ENCODE assay signal across 8 cellular contexts in the genomic region with DNA sequence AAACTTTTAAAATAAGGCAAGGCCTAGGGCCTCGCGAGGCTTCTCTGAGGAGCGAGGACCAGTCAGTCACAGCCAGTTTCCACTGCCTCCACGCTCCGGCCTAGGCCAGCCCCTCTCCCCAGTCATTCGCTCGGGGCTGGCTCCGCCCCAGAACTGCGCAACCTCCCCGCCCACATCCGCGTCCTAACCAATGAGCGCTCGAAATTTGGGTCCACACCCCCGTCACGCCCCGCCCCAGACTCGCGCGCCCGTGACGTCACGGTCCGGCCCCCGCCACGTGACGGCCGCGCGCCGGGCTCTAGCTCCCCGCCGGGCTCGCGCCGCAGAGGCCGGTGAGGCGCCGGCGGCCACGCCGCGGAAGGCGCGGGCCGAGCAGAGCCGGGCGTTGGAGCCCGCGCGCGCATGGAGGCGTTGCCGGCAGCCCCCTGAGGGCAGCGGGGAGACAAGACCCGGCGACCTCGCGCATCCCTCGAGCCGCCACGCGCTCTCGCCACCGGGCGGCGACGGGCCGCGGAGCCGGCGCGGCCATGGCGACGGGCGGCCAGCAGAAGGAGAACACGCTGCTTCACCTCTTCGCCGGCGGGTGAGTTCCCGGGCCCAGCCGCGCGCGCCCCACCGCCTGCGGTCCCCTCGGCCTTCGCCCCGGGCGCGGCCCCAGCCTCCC. TPM values are rescaled to one million over a fixed set of nuclear protein-coding genes. Genes with fewer than 3 reads are reported as not detected.
A peak's percentile ranks its signal among the peaks of the same experiment; 100 is the strongest.
DNase-seq lines count a peak whose midpoint lies in the region; ATAC-seq and TF ChIP-seq lines count a peak whose summit lies in the region.

A gene with protein sequence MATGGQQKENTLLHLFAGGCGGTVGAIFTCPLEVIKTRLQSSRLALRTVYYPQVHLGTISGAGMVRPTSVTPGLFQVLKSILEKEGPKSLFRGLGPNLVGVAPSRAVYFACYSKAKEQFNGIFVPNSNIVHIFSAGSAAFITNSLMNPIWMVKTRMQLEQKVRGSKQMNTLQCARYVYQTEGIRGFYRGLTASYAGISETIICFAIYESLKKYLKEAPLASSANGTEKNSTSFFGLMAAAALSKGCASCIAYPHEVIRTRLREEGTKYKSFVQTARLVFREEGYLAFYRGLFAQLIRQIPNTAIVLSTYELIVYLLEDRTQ (plus strand): TSS at position 301 of the 664 bp plus-strand sequence. CDS start 227 bp downstream, at position 528.

- H3K9me3 ChIP-seq in CD4-positive, alpha-beta memory T cell (ENCODE audit: control insufficient read depth in 1 of 2, low read length in 2 of 2): no peaks in the 10 kb centered on the region
- H3K9me3 ChIP-seq in ectodermal cell (ENCODE audit: control insufficient read depth, low read length) (no peaks in the 10 kb centered on the region), lower lobe of right lung (no peaks in the 10 kb centered on the region)

- peak; percentile 91 to 97 (median 94) for DNase-seq in CD4-positive, alpha-beta memory T cell
- DNase-seq in HK-2 (ENCODE audit: unreplicated experiment) (peak; percentile 99), NCI-H82 treated with DMSO at 0.1 percent for 48 hours (lab: John Stamatoyannopoulos, UW; ENCODE audit: unreplicated experiment) (peak; percentile 95), lower lobe of right lung (peak; percentile 96)
- DNase-seq in activated CD8-positive, alpha-beta T cell treated with anti-CD3 and anti-CD28 coated beads for 36 hours: peak; percentile 98
- DNase-seq in stimulated activated CD4-positive, alpha-beta T cell treated with anti-CD3 and anti-CD28 coated beads, TNF-alpha, amount 100 ng/mL, for 1 hour (ENCODE audit: low read depth in 3 of 3, low spot score in 1 of 3): peak; percentile 90 to 99 (median 94)

- ATAC-seq in GM19455 (IDR thresholded peaks at IDR 0.05; ENCODE audit: unreplicated experiment) (peak; percentile 90), lower lobe of right lung (peak; percentile 98 to 100)
- peak; percentile 98 for ATAC-seq in activated CD8-positive, alpha-beta T cell treated with anti-CD3 and anti-CD28 coated beads for 36 hours

- no peaks in the 10 kb centered on the region for H3K9me3 Mint-ChIP-seq in CD4-positive, alpha-beta memory T cell
- no peaks in the 10 kb centered on the region for H3K9me3 Mint-ChIP-seq in activated CD8-positive, alpha-beta T cell treated with anti-CD3 and anti-CD28 coated beads for 36 hours

- peaks cover 17 to 39% (median 26%) of the 10 kb centered on the region in 4 donors for H3K4me1 Mint-ChIP-seq in CD4-positive, alpha-beta memory T cell
- H3K4me1 Mint-ChIP-seq in activated CD8-positive, alpha-beta T cell treated with anti-CD3 and anti-CD28 coated beads for 36 hours (ENCODE audit: low read depth): peaks cover 37% of the 10 kb centered on the region

- H3K27me3 Mint-ChIP-seq in CD4-positive, alpha-beta memory T cell: no peaks in the 10 kb centered on the region
- no peaks in the 10 kb centered on the region for H3K27me3 Mint-ChIP-seq in activated CD8-positive, alpha-beta T cell treated with anti-CD3 and anti-CD28 coated beads for 36 hours

- intact Hi-C loops in CD4-positive, alpha-beta memory T cell (cut with micrococcal nuclease): loop anchor here (1.0 kb wide), 1 partner anchor 49 kb away; a partner anchor contains a TSS
- intact Hi-C loops in activated CD8-positive, alpha-beta T cell treated with anti-CD3 and anti-CD28 coated beads for 36 hours (cut with micrococcal nuclease): no loop called here
- intact Hi-C loops in lower lobe of right lung (cut with DNase I): no loop called here

- H3K27me3 ChIP-seq in CD4-positive, alpha-beta memory T cell (ENCODE audit: insufficient read depth, low read length): no peaks in the 10 kb centered on the region
- H3K27me3 ChIP-seq in ectodermal cell (ENCODE audit: control insufficient read depth, insufficient read depth, low read length, poor library complexity, severe bottlenecking) (no peaks in the 10 kb centered on the region), lower lobe of right lung (ENCODE audit: low read depth) (no peaks in the 10 kb centered on the region)

- POLR2A ChIA-PET in CD4-positive, alpha-beta memory T cell (lab: Charles Lee; ENCODE audit: partially characterized antibody): interaction anchor here (0.7 to 0.9 kb wide), 2 partner anchors 20 to 335 kb away, joined by 3 to 4 read pairs; no protein-coding TSS in a partner anchor
- POLR2A ChIA-PET in activated CD8-positive, alpha-beta T cell treated with anti-CD3 and anti-CD28 coated beads for 36 hours (lab: Charles Lee): interaction anchor here (0.6 to 1.1 kb wide), 3 partner anchors 21 to 110 kb away, joined by 3 read pairs; no protein-coding TSS in a partner anchor

- H3K36me3 ChIP-seq in CD4-positive, alpha-beta memory T cell (ENCODE audit: insufficient read depth, low read length): no peaks in the 10 kb centered on the region
- no peaks in the 10 kb centered on the region for H3K36me3 ChIP-seq in ectodermal cell (ENCODE audit: control insufficient read depth, insufficient read depth, low read length)
- H3K36me3 ChIP-seq in lower lobe of right lung: no peaks in the 10 kb centered on the region

- H3K4me3 ChIP-seq in CD4-positive, alpha-beta memory T cell (ENCODE audit: low read length in 2 of 2): peak within 1 kb of the TSS; percentile 19 to 66
- H3K4me3 ChIP-seq in ectodermal cell (ENCODE audit: insufficient read depth, low read depth, low read length) (peak within 1 kb of the TSS; percentile 78), lower lobe of right lung (peak within 1 kb of the TSS; percentile 75)

- peaks cover 0 to 1% of the 10 kb centered on the region in 2 donors for H3K36me3 Mint-ChIP-seq in CD4-positive, alpha-beta memory T cell
- peaks cover 16% of the 10 kb centered on the region for H3K36me3 Mint-ChIP-seq in activated CD8-positive, alpha-beta T cell treated with anti-CD3 and anti-CD28 coated beads for 36 hours (ENCODE audit: low read depth)

- H3K4me1 ChIP-seq in CD4-positive, alpha-beta memory T cell (ENCODE audit: insufficient read depth, low read length): peaks cover 19% of the 10 kb centered on the region
- H3K4me1 ChIP-seq in ectodermal cell (ENCODE audit: control insufficient read depth, insufficient read depth, low read length): peaks cover 4% of the 10 kb centered on the region
- H3K4me1 ChIP-seq in lower lobe of right lung: peaks cover 31% of the 10 kb centered on the region

- CTCF ChIA-PET in CD4-positive, alpha-beta memory T cell (lab: Charles Lee; ENCODE audit: partially characterized antibody): interaction anchor here (1.0 kb wide), 1 partner anchor 34 kb away, joined by 3 read pairs; no protein-coding TSS in a partner anchor
- CTCF ChIA-PET in activated CD8-positive, alpha-beta T cell treated with anti-CD3 and anti-CD28 coated beads for 36 hours (lab: Charles Lee): interaction anchor here (0.6 to 1.6 kb wide), 3 partner anchors 11 to 273 kb away, joined by 4 read pairs; no protein-coding TSS in a partner anchor

- no peak for TF ChIP-seq CTCF in activated CD8-positive, alpha-beta T cell treated with anti-CD3 and anti-CD28 coated beads for 36 hours (IDR thresholded peaks at IDR 0.05)
- no peak for TF ChIP-seq CTCF in lower lobe of right lung (IDR thresholded peaks at IDR 0.05)

- H3K27ac Mint-ChIP-seq in CD4-positive, alpha-beta memory T cell: peak within 1 kb of the TSS; percentile 88 to 95 (median 91)
- peak within 1 kb of the TSS; percentile 84 for H3K27ac Mint-ChIP-seq in activated CD8-positive, alpha-beta T cell treated with anti-CD3 and anti-CD28 coated beads for 36 hours

- 1% methylated on average over 92 of the region's 92 CpGs for WGBS in ectodermal cell, 2 experiments

- H3K4me3 Mint-ChIP-seq in CD4-positive, alpha-beta memory T cell: peak within 1 kb of the TSS; percentile 86 to 91 (median 89)
- H3K4me3 Mint-ChIP-seq in activated CD8-positive, alpha-beta T cell treated with anti-CD3 and anti-CD28 coated beads for 36 hours: peak within 1 kb of the TSS; percentile 95

- H3K27ac ChIP-seq in CD4-positive, alpha-beta memory T cell (ENCODE audit: low read depth, low read length): peak within 1 kb of the TSS; percentile 59
- H3K27ac ChIP-seq in ectodermal cell (ENCODE audit: insufficient read depth, low read depth, low read length, poor library complexity, severe bottlenecking): peak within 1 kb of the TSS; percentile 72
- H3K27ac ChIP-seq in lower lobe of right lung: peak within 1 kb of the TSS; percentile 91

RNA-seq across cellular contexts. Expression of the gene that starts here (rescaled TPM):
- 1 to 10 TPM; 2.5 to 3.1 TPM for total RNA-seq in CD4-positive, alpha-beta memory T cell
- polyA plus RNA-seq in CD4-positive, alpha-beta memory T cell: 1 to 10 TPM; 4.2 to 5.4 TPM
- 1 to 10 TPM; 5.7 to 5.9 TPM for total RNA-seq in activated CD8-positive, alpha-beta T cell treated with anti-CD3 and anti-CD28 coated beads for 36 hours
- polyA plus RNA-seq in ectodermal cell (2013, experiment 1 of 4): 10.1 TPM
- 10.5 TPM for polyA plus RNA-seq in ectodermal cell (2013, experiment 2 of 4)
- polyA plus RNA-seq in ectodermal cell (2013, experiment 3 of 4): 9.5 TPM
- 8.7 TPM for polyA plus RNA-seq in ectodermal cell (2013, experiment 4 of 4)
- 3.9 TPM for total RNA-seq in lower lobe of right lung

Comparison
In these comparisons a context has a peak if more than half of its experiments do, and no peak if none do; other contexts are left out.
1. Peak in every context shown above with its lines: DNase-seq, ATAC-seq, H3K4me3 ChIP-seq and H3K27ac ChIP-seq.